In the genomic region with DNA sequence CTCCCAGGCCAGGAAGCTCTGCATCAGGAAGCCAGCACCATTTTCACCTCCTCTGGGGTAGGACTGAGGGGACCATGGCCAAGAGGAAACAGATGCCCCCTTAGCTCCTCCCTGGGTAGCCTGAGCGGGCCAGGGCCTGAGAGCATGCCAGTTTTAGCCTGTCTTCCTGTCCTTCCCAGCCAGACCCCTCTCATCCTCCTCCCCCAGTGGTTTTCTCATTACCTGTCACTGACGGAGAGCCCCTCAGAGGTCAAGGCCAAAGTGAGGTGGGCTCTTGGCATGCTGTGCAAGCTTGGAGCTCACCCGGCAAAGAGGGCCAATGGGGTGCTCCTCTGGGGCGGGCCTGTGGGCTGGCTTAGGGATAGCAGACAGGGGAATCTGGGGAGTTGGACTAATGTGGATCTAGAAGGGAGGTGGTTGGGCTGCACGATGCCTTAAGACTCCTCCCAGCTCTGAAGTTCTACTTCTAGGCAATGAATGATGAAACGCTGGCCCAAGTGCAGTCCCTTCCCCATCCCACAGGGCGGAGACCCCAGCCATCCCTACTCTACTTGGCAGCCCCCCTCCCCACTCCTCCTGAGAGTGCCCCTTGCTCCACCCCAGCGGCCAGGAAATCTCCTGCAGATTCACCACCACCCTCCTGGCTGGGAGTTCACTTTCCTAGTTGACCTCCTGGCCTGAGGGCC, we compare ENCODE assay signal across 8 cellular contexts. TPM values are rescaled to one million over a fixed set of nuclear protein-coding genes. Genes with fewer than 3 reads are reported as not detected.
DNase-seq lines count a peak whose midpoint lies in the region; ATAC-seq and TF ChIP-seq lines count a peak whose summit lies in the region.

No MANE protein-coding gene starts in this region.

- DNase-seq in CD14-positive monocyte (ENCODE audit: low spot score): no peak
- DNase-seq in PC-9: no peak
- no peak for DNase-seq in epithelial cell of prostate (ENCODE audit: low read depth, low spot score)
- DNase-seq in neuronal stem cell (ENCODE audit: low spot score): no peak
- no peak for DNase-seq in NCI-H446 (lab: John Stamatoyannopoulos, UW)
- DNase-seq in UCSD-AML1 (lab: John Stamatoyannopoulos, UW; ENCODE audit: unreplicated experiment): no peak

- no peak overlapping the region for H2BK120ac ChIP-seq in neuronal stem cell (ENCODE audit: low read depth, low read length)

- H3K27me3 ChIP-seq in PC-9 (ENCODE audit: insufficient read depth, low read depth) (no peaks in the 10 kb centered on the region), neuronal stem cell (ENCODE audit: control insufficient read depth in 3 of 3, insufficient read depth in 3 of 3, low read depth in 1 of 3, low read length in 3 of 3) (no peaks in the 10 kb centered on the region)

- no peak overlapping the region for H2BK15ac ChIP-seq in neuronal stem cell (ENCODE audit: low read length)

- no peak overlapping the region for H3K9ac ChIP-seq in neuronal stem cell (ENCODE audit: low read depth, low read length, poor library complexity)

- H3K9me2 ChIP-seq in PC-9 (ENCODE audit: insufficient read depth): no peaks in the 10 kb centered on the region

- H3K27ac Mint-ChIP-seq in CD14-positive monocyte: peak overlapping the region in 6 of 7 donors; percentile 95 to 98 (median 97)

- H3K4me1 ChIP-seq in PC-9 (replicated peaks; ENCODE audit: insufficient read depth) (peaks cover 92% of the 10 kb centered on the region), neuronal stem cell (ENCODE audit: control insufficient read depth in 2 of 2, insufficient read depth in 1 of 2, low read depth in 1 of 2, low read length in 2 of 2) (peaks cover 38 to 44% of the 10 kb centered on the region in 2 donors)

- no peak overlapping the region for H4K91ac ChIP-seq in neuronal stem cell (ENCODE audit: low read depth, low read length, poor library complexity)

- POLR2A ChIA-PET in PC-9 (lab: Charles Lee; ENCODE audit: unreplicated experiment): interaction anchor here (0.7 to 2.8 kb wide), 3 partner anchors 19 to 144 kb away, joined by 5 to 18 read pairs (median 11); no protein-coding TSS in a partner anchor

- peaks cover 15 to 21% of the 10 kb centered on the region in 2 donors for H3K36me3 Mint-ChIP-seq in CD14-positive monocyte

- peaks cover 94 to 100% (median 95%) of the 10 kb centered on the region in 3 donors for H3K27me3 Mint-ChIP-seq in CD14-positive monocyte (ENCODE audit: low read depth in 3 of 3)

- no peak overlapping the region for H4K8ac ChIP-seq in neuronal stem cell (ENCODE audit: low read depth, low read length)

- H2AFZ ChIP-seq in PC-9 (no peak overlapping the region), neuronal stem cell (ENCODE audit: low read length) (no peak overlapping the region)

- H3K79me1 ChIP-seq in neuronal stem cell (ENCODE audit: low read depth, low read length): peaks cover 14% of the 10 kb centered on the region

- no peaks in the 10 kb centered on the region for H3K9me3 ChIP-seq in PC-9 (ENCODE audit: insufficient read depth, low read depth)
- H3K9me3 ChIP-seq in neuronal stem cell (replicated peaks in 1 of 2; ENCODE audit: control insufficient read depth in 2 of 2, insufficient read depth in 1 of 2, low read depth in 1 of 2, low read length in 2 of 2): no peaks in the 10 kb centered on the region

- BruUV-seq in PC-9 (replicated peaks; lab: Mats Ljungman, UMichigan): no TSS peak

- H3K27ac ChIP-seq in PC-9 (peak overlapping the region; percentile 93), epithelial cell of prostate (peak overlapping the region; percentile 84), neuronal stem cell (replicated peaks; ENCODE audit: low read length) (peak overlapping the region; percentile 73)

- no peak overlapping the region for H2BK12ac ChIP-seq in neuronal stem cell (ENCODE audit: low read length)

- H3K4me3 Mint-ChIP-seq in CD14-positive monocyte: peak overlapping the region; percentile 65 to 90

- H3K4me1 Mint-ChIP-seq in CD14-positive monocyte: peaks cover 43% of the 10 kb centered on the region

- H3K79me2 ChIP-seq in PC-9 (ENCODE audit: low read depth): no peaks in the 10 kb centered on the region

- H3K36me3 ChIP-seq in PC-9 (ENCODE audit: low read depth) (no peaks in the 10 kb centered on the region), neuronal stem cell (replicated peaks in 1 of 2; ENCODE audit: control insufficient read depth in 2 of 2, insufficient read depth in 2 of 2, low read length in 2 of 2) (peaks cover 5 to 60% of the 10 kb centered on the region in 2 donors)

- H3K4me3 ChIP-seq in PC-9 (no peak overlapping the region; the same call in 1 of the 2 replicates), neuronal stem cell (ENCODE audit: low read length in 2 of 2) (peak overlapping the region in 1 of 2 donors; percentile 29)

- H3K4ac ChIP-seq in neuronal stem cell (ENCODE audit: low read length): no peak overlapping the region

- no peak for TF ChIP-seq CTCF in CD14-positive monocyte (IDR thresholded peaks at IDR 0.05)
- no peak for TF ChIP-seq CTCF in PC-9 (conservative IDR thresholded peaks at IDR 0.05)

- ATAC-seq in HG02938 (IDR thresholded peaks at IDR 0.05; ENCODE audit: unreplicated experiment) (no peak), HG03457 (IDR thresholded peaks at IDR 0.05; ENCODE audit: unreplicated experiment) (no peak)

- H3K4me2 ChIP-seq in PC-9: peak overlapping the region; percentile 99
- H3K4me2 ChIP-seq in neuronal stem cell (ENCODE audit: insufficient read depth, low read length, poor library complexity, severe bottlenecking): no peak overlapping the region

- no peak overlapping the region for H3K14ac ChIP-seq in neuronal stem cell (ENCODE audit: low read length)

- intact Hi-C loops in CD14-positive monocyte (cut with micrococcal nuclease): no loop called here
- intact Hi-C loops in PC-9 (cut with micrococcal nuclease; ENCODE audit: unreplicated experiment): no loop called here

- H3K18ac ChIP-seq in neuronal stem cell (ENCODE audit: low read length): peak overlapping the region; percentile 31

- no peak overlapping the region for H3K23ac ChIP-seq in neuronal stem cell (ENCODE audit: low read depth, low read length, poor library complexity)

- peak overlapping the region; percentile 42 for H2AK5ac ChIP-seq in neuronal stem cell (ENCODE audit: low read depth, low read length)

- no peak overlapping the region for H2BK5ac ChIP-seq in neuronal stem cell (ENCODE audit: low read length)

- no peaks in the 10 kb centered on the region for H4K20me1 ChIP-seq in PC-9 (ENCODE audit: insufficient read depth)

- H3K9me3 Mint-ChIP-seq in CD14-positive monocyte: peaks cover 0 to 33% (median 15%) of the 10 kb centered on the region in 7 donors

- H3F3A ChIP-seq in PC-9 (ENCODE audit: insufficient read depth, low read depth): peaks cover 46% of the 10 kb centered on the region

- CTCF ChIA-PET in PC-9 (lab: Charles Lee): interaction anchor here (0.6 to 1.0 kb wide), 3 partner anchors 24 to 264 kb away, joined by 3 read pairs; no protein-coding TSS in a partner anchor

- no CpG with 5 or more reads among the region's 8 CpGs for WGBS in neuronal stem cell (ENCODE audit: extremely low coverage in 2 of 2, insufficient read length in 2 of 2, insufficient replicate concordance in 1 of 2), 2 donors

RNA-seq across cellular contexts. Expression of gene LMNA, which starts 9.5 kb away (rescaled TPM):
- polyA plus RNA-seq in CD14-positive monocyte: 10 to 100 TPM; 16.5 to 24.7 TPM
- 569 and 580 TPM in 2 replicates for total RNA-seq in PC-9 (2021)
- 28.6 TPM for polyA plus RNA-seq in neuronal stem cell (2013, experiment 1 of 2)
- polyA plus RNA-seq in neuronal stem cell (2013, experiment 2 of 2): 29.9 TPM

RNA-seq across cellular contexts. Expression of gene MEX3A, which starts 22.7 kb away (rescaled TPM):
- polyA plus RNA-seq in CD14-positive monocyte: not detected
- total RNA-seq in PC-9 (2021): 6.6 and 7.2 TPM in 2 replicates
- polyA plus RNA-seq in neuronal stem cell (2013, experiment 1 of 2): 72.9 TPM
- 75.1 TPM for polyA plus RNA-seq in neuronal stem cell (2013, experiment 2 of 2)

RNA-seq across cellular contexts. Expression of gene RAB25, which starts 44.0 kb away (rescaled TPM):
- not detected for polyA plus RNA-seq in CD14-positive monocyte
- 129 and 194 TPM in 2 replicates for total RNA-seq in PC-9 (2021)
- 3.3 TPM for polyA plus RNA-seq in neuronal stem cell (2013, experiment 1 of 2)
- polyA plus RNA-seq in neuronal stem cell (2013, experiment 2 of 2): 3.4 TPM

RNA-seq across cellular contexts. Expression of gene SEMA4A, which starts 48.4 kb away (rescaled TPM):
- 100 to 1,000 TPM in 1 of 2 donors, 10 to 100 TPM in 1; 72.3 to 121 TPM for polyA plus RNA-seq in CD14-positive monocyte
- 16.2 and 19.1 TPM in 2 replicates for total RNA-seq in PC-9 (2021)
- polyA plus RNA-seq in neuronal stem cell (2013, experiment 1 of 2): 4.4 TPM
- 4.5 TPM for polyA plus RNA-seq in neuronal stem cell (2013, experiment 2 of 2)

RNA-seq across cellular contexts. Expression of gene LAMTOR2, which starts 50.4 kb away (rescaled TPM):
- polyA plus RNA-seq in CD14-positive monocyte: 100 to 1,000 TPM; 210 to 227 TPM
- 76.8 and 117 TPM in 2 replicates for total RNA-seq in PC-9 (2021)
- 81.9 TPM for polyA plus RNA-seq in neuronal stem cell (2013, experiment 1 of 2)
- 81.2 TPM for polyA plus RNA-seq in neuronal stem cell (2013, experiment 2 of 2)
